8 cellular contexts compared by ENCODE assay signal in the genomic region with DNA sequence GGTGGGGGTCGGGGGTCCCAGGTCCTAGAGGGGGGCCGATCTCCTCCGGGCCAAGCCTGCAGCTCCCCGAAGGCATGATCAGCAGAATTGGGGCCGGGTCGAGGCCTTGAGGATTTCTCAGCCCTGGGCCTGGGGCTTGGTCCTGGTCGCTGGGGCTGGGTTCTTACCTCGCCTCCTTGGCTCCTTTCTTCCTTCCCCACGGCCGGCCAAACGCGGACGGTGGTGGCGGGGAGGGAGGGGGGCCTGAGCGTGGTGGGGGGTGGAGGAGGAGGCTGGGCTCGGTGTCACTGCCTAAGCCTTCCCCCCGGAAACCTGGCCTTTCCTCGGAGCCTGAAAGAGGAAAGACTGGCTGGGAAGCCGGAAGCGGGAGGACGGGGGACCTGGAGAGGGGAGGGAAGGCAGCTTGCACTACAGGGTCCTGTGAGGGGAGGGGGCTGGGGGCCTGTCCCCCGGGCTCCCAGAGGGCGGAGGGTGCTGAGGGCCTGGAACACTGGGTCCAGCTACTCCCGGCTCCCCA. TPM values are rescaled to one million over a fixed set of nuclear protein-coding genes. Genes with fewer than 3 reads are reported as not detected.
A peak's percentile ranks its signal among the peaks of the same experiment; 100 is the strongest.
DNase-seq lines count a peak whose midpoint lies in the region; ATAC-seq and TF ChIP-seq lines count a peak whose summit lies in the region.

A gene with protein sequence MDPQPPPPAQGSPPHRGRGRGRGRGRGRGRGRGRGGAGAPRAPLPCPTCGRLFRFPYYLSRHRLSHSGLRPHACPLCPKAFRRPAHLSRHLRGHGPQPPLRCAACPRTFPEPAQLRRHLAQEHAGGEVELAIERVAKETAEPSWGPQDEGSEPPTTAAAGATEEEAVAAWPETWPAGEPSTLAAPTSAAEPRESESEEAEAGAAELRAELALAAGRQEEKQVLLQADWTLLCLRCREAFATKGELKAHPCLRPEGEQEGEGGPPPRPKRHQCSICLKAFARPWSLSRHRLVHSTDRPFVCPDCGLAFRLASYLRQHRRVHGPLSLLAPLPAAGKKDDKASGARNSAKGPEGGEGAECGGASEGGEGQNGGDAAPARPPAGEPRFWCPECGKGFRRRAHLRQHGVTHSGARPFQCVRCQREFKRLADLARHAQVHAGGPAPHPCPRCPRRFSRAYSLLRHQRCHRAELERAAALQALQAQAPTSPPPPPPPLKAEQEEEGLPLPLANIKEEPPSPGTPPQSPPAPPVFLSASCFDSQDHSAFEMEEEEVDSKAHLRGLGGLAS (minus strand): TSS at position 221 of the 517 bp plus-strand sequence. CDS start 1,209 bp downstream, outside the sequence.

- TF ChIP-seq CTCF in LNCaP clone FGC (IDR thresholded peaks at IDR 0.05; ENCODE audit: control insufficient read depth, extremely low read depth, insufficient read depth) (no peak), nephron progenitor cell (IDR thresholded peaks at IDR 0.05) (no peak)

- H3K4me1 Mint-ChIP-seq in nephron progenitor cell, result peaks cover 44% of the 10 kb centered on the region

- H3K9me3 Mint-ChIP-seq in nephron progenitor cell, result no peaks in the 10 kb centered on the region

- peak; percentile 67 for DNase-seq in LNCaP clone FGC (ENCODE audit: low read depth)
- DNase-seq in RPMI7951 (ENCODE audit: low read depth), result peak; percentile 86
- DNase-seq in activated T-helper 9 cell treated with anti-CD3 and anti-CD28 coated beads, Interleukin-2, amount 50 U/mL, for 16 hours (ENCODE audit: low read depth), result peak; percentile 65
- DNase-seq in fibroblast of the conjunctiva (ENCODE audit: low read depth), result peak; percentile 73
- DNase-seq in nephron progenitor cell, result peak; percentile 82
- peak; percentile 21 to 65 (median 57) for DNase-seq in stimulated activated naive CD4-positive, alpha-beta T cell (lab: John Stamatoyannopoulos, UW)

- H3K4me3 Mint-ChIP-seq in nephron progenitor cell, result peak within 1 kb of the TSS; percentile 95

- H3K27ac Mint-ChIP-seq in nephron progenitor cell, result peak within 1 kb of the TSS; percentile 83

- peaks cover 20% of the 10 kb centered on the region for H3K36me3 Mint-ChIP-seq in nephron progenitor cell (ENCODE audit: low read depth)

- H3K27me3 Mint-ChIP-seq in nephron progenitor cell (ENCODE audit: low read depth, poor library complexity), result no peaks in the 10 kb centered on the region

- H3K4me3 ChIP-seq in GM08714 (ENCODE audit: low read length) (peak within 1 kb of the TSS; percentile 80), LNCaP clone FGC (ENCODE audit: low read depth, low read length) (peak within 1 kb of the TSS; percentile 81)

- no peak for ATAC-seq in GM19023 (IDR thresholded peaks at IDR 0.05; ENCODE audit: unreplicated experiment)

RNA-seq across cellular contexts. Expression of the gene that starts here (rescaled TPM):
- 1.3 and 2.4 TPM in 2 replicates for total RNA-seq in RPMI7951 (2014; rRNA removed; shearing (Covaris generic))
